ENCODE assay signal across 8 cellular contexts in genomic region chr17:36544049-36544319, GRCh38. TPM values are rescaled to one million over a fixed set of nuclear protein-coding genes. Genes with fewer than 3 reads are reported as not detected.
A peak's percentile ranks its signal among the peaks of the same experiment; 100 is the strongest.
DNase-seq lines count a peak whose midpoint lies in the region; ATAC-seq, FAIRE-seq and TF ChIP-seq lines count a peak whose summit lies in the region.

No MANE protein-coding gene starts in this region.

- no peak for ATAC-seq in stimulated activated memory B cell treated with anti-CD40 and anti-IgM and Interleukin-4, amounts not matched to agents 10 μg/mL and 1 μg/mL and 100 μg/mL, for 72 hours

- peak overlapping the region; percentile 88 for H3K4me3 Mint-ChIP-seq in stimulated activated memory B cell treated with anti-CD40 and anti-IgM and Interleukin-4, amounts not matched to agents 10 μg/mL and 1 μg/mL and 100 μg/mL, for 72 hours

- H3K4me3 ChIP-seq in keratinocyte (ENCODE audit: control insufficient read depth in 2 of 3, extremely low read depth in 1 of 3, insufficient read depth in 2 of 3, low read depth in 1 of 3, low read length in 3 of 3), result peak overlapping the region; percentile 95 to 98 (median 97)

- dilution Hi-C loops in keratinocyte (cut with MboI; ENCODE audit: extremely low pct_ligation_motif_present, low sequenced_read_pairs), result no loop called here

- H4K20me1 ChIP-seq in keratinocyte (ENCODE audit: control insufficient read depth, extremely low read depth, insufficient read depth, low read length), result peaks cover 5% of the 10 kb centered on the region

- DNase-seq in NCI-H146 (lab: John Stamatoyannopoulos, UW), result peak; percentile 77
- no peak for DNase-seq in NCI-H146 treated with DMSO at 0.1 percent for 48 hours (lab: John Stamatoyannopoulos, UW; ENCODE audit: unreplicated experiment)
- peak; percentile 16 for DNase-seq in HEK293T (ENCODE audit: extremely low spot score)
- DNase-seq in OCI-M1 (lab: John Stamatoyannopoulos, UW), result peak; percentile 81
- DNase-seq in T47D (ENCODE audit: low read depth in 1 of 2, low spot score in 1 of 2), result peak; percentile 41 to 79
- no peak for DNase-seq in keratinocyte (ENCODE audit: low read depth, low spot score)
- no peak for DNase-seq in OCI-M2 (lab: John Stamatoyannopoulos, UW; ENCODE audit: unreplicated experiment)

- H3K36me3 ChIP-seq in keratinocyte (ENCODE audit: control insufficient read depth in 2 of 2, extremely low read depth in 1 of 2, insufficient read depth in 2 of 2, low read length in 2 of 2), result peaks cover 2 to 6% of the 10 kb centered on the region in 2 experiments

- H3K79me2 ChIP-seq in keratinocyte (ENCODE audit: control insufficient read depth, insufficient read depth, low read length), result peaks cover 60% of the 10 kb centered on the region

- H3K9me1 ChIP-seq in keratinocyte (ENCODE audit: control insufficient read depth, extremely low read depth, insufficient read depth, low read length), result no peaks in the 10 kb centered on the region

- in situ Hi-C loops in T47D (cut with HindIII; ENCODE audit: low pct_unique_long_range_greater_than_20kb, low sequenced_read_pairs), result no loop called here

- H3K27me3 ChIP-seq in keratinocyte (ENCODE audit: control insufficient read depth, extremely low read depth, insufficient read depth, low read length), result no peaks in the 10 kb centered on the region

- peak overlapping the region; percentile 79 for H3K4me2 ChIP-seq in keratinocyte (ENCODE audit: control insufficient read depth, extremely low read depth, insufficient read depth, low read depth, low read length)

- H3K4me1 ChIP-seq in keratinocyte (ENCODE audit: control insufficient read depth, extremely low read depth, insufficient read depth, low read length), result peaks cover 21% of the 10 kb centered on the region

- POLR2A ChIA-PET in HEK293T (lab: Yijun Ruan, JAX), result interaction anchor here (0.7 to 4.9 kb wide), 9 partner anchors 10 to 612 kb away, joined by 3 to 88 read pairs (median 4); partner anchors contain the start of genes MRM1, MYO19 and PIGW

- CTCF ChIA-PET in HEK293T (lab: Yijun Ruan, JAX), result interaction anchor here (1.2 kb wide), 1 partner anchor 10 kb away, joined by 3 read pairs; the partner anchor contains the start of genes MYO19 and PIGW

- H2AFZ ChIP-seq in keratinocyte (ENCODE audit: control insufficient read depth, low read length), result peak overlapping the region; percentile 85

- TF ChIP-seq CTCF in keratinocyte (optimal IDR thresholded peaks at IDR 0.05 in 1 of 3, IDR thresholded peaks at IDR 0.05 in 1 of 3, conservative IDR thresholded peaks at IDR 0.05 in 1 of 3; ENCODE audit: extremely low read depth in 1 of 3, insufficient read depth in 2 of 3, low read length in 3 of 3), result peak; percentile 1 to 31 (median 11)

- H3K9ac ChIP-seq in keratinocyte (ENCODE audit: control insufficient read depth, extremely low read depth, insufficient read depth, low read length), result peak overlapping the region; percentile 99

- H3K9me3 ChIP-seq in keratinocyte (ENCODE audit: control insufficient read depth, low read depth, low read length), result no peaks in the 10 kb centered on the region

- H3K9me3 Mint-ChIP-seq in stimulated activated memory B cell treated with anti-CD40 and anti-IgM and Interleukin-4, amounts not matched to agents 10 μg/mL and 1 μg/mL and 100 μg/mL, for 72 hours, result no peaks in the 10 kb centered on the region

- H3K27ac ChIP-seq in keratinocyte (ENCODE audit: control insufficient read depth, insufficient read depth, low read length), result peak overlapping the region; percentile 96

- H3K4me1 Mint-ChIP-seq in stimulated activated memory B cell treated with anti-CD40 and anti-IgM and Interleukin-4, amounts not matched to agents 10 μg/mL and 1 μg/mL and 100 μg/mL, for 72 hours, result peaks cover 31% of the 10 kb centered on the region

- no peak for FAIRE-seq in keratinocyte (lab: Jason Lieb, UNC)

- H3K27me3 Mint-ChIP-seq in stimulated activated memory B cell treated with anti-CD40 and anti-IgM and Interleukin-4, amounts not matched to agents 10 μg/mL and 1 μg/mL and 100 μg/mL, for 72 hours, result no peaks in the 10 kb centered on the region

- H3K27ac Mint-ChIP-seq in stimulated activated memory B cell treated with anti-CD40 and anti-IgM and Interleukin-4, amounts not matched to agents 10 μg/mL and 1 μg/mL and 100 μg/mL, for 72 hours, result peak overlapping the region; percentile 98

- peaks cover 6% of the 10 kb centered on the region for H3K36me3 Mint-ChIP-seq in stimulated activated memory B cell treated with anti-CD40 and anti-IgM and Interleukin-4, amounts not matched to agents 10 μg/mL and 1 μg/mL and 100 μg/mL, for 72 hours

TF ChIP-seq in HEK293T, 16 proteins besides CTCF, POLR2A, EP300 and RAD21:
- no peak for TF ChIP-seq NFRKB (IDR thresholded peaks at IDR 0.05)

RNA-seq across cellular contexts. Expression of gene GGNBP2, which starts 0.7 kb away (rescaled TPM):
- polyA plus RNA-seq in keratinocyte, result 73.0 to 95.5 TPM (median 84.9 TPM) in 3 replicates
- 120 TPM for polyA plus RNA-seq in keratinocyte (2011; ENCODE audit: low read depth)
- polyA plus RNA-seq in keratinocyte (2011; cell fraction: cytosol; rRNA removed), result 43.6 and 94.9 TPM in 2 replicates
- polyA plus RNA-seq in keratinocyte (2011; cell fraction: nucleus; rRNA removed), result 182 and 183 TPM in 2 replicates
- 50.2 and 59.5 TPM in 2 replicates for polyA plus RNA-seq in keratinocyte (2012; ENCODE audit: low replicate concordance)
- 73.4 to 90.5 TPM (median 86.5 TPM) in 3 replicates for polyA minus RNA-seq in keratinocyte
- 26.1 TPM for polyA minus RNA-seq in keratinocyte (2011; cell fraction: cytosol; rRNA and poly(A)+ RNA removed)
- 40.0 and 92.5 TPM in 2 replicates for polyA minus RNA-seq in keratinocyte (2011; cell fraction: nucleus; rRNA and poly(A)+ RNA removed)

RNA-seq across cellular contexts. Expression of gene PIGW, which starts 9.2 kb away (rescaled TPM):
- 4.2 to 9.8 TPM (median 7.4 TPM) in 3 replicates for polyA plus RNA-seq in keratinocyte
- 1.9 TPM for polyA plus RNA-seq in keratinocyte (2011; ENCODE audit: low read depth)
- polyA plus RNA-seq in keratinocyte (2011; cell fraction: cytosol; rRNA removed), result 4.0 and 8.0 TPM in 2 replicates
- 6.3 and 8.3 TPM in 2 replicates for polyA plus RNA-seq in keratinocyte (2011; cell fraction: nucleus; rRNA removed)
- 8.0 and 8.4 TPM in 2 replicates for polyA plus RNA-seq in keratinocyte (2012; ENCODE audit: low replicate concordance)
- polyA minus RNA-seq in keratinocyte, result 0.92 to 3.0 TPM (median 2.6 TPM) in 3 replicates
- 3.3 TPM for polyA minus RNA-seq in keratinocyte (2011; cell fraction: cytosol; rRNA and poly(A)+ RNA removed)
- polyA minus RNA-seq in keratinocyte (2011; cell fraction: nucleus; rRNA and poly(A)+ RNA removed), result 1.9 and 3.7 TPM in 2 replicates

RNA-seq across cellular contexts. Expression of gene MYO19, which starts 9.3 kb away (rescaled TPM):
- polyA plus RNA-seq in keratinocyte, result 47.9 to 59.4 TPM (median 49.7 TPM) in 3 replicates
- polyA plus RNA-seq in keratinocyte (2011; ENCODE audit: low read depth), result 20.4 TPM
- polyA plus RNA-seq in keratinocyte (2011; cell fraction: cytosol; rRNA removed), result 26.0 and 26.5 TPM in 2 replicates
- 152 and 177 TPM in 2 replicates for polyA plus RNA-seq in keratinocyte (2011; cell fraction: nucleus; rRNA removed)
- polyA plus RNA-seq in keratinocyte (2012; ENCODE audit: low replicate concordance), result 33.1 and 42.2 TPM in 2 replicates
- polyA minus RNA-seq in keratinocyte, result 72.2 to 162 TPM (median 93.9 TPM) in 3 replicates
- polyA minus RNA-seq in keratinocyte (2011; cell fraction: cytosol; rRNA and poly(A)+ RNA removed), result 38.8 TPM
- polyA minus RNA-seq in keratinocyte (2011; cell fraction: nucleus; rRNA and poly(A)+ RNA removed), result 48.7 and 95.7 TPM in 2 replicates

RNA-seq across cellular contexts. Expression of gene DHRS11, which starts 47.7 kb away (rescaled TPM):
- 11.0 to 14.3 TPM (median 11.4 TPM) in 3 replicates for polyA plus RNA-seq in keratinocyte
- 3.2 TPM for polyA plus RNA-seq in keratinocyte (2011; ENCODE audit: low read depth)
- polyA plus RNA-seq in keratinocyte (2011; cell fraction: cytosol; rRNA removed), result 12.4 and 13.7 TPM in 2 replicates
- 23.6 and 25.8 TPM in 2 replicates for polyA plus RNA-seq in keratinocyte (2011; cell fraction: nucleus; rRNA removed)
- polyA plus RNA-seq in keratinocyte (2012; ENCODE audit: low replicate concordance), result 6.5 and 22.5 TPM in 2 replicates
- polyA minus RNA-seq in keratinocyte, result 8.0 to 17.2 TPM (median 15.3 TPM) in 3 replicates
- polyA minus RNA-seq in keratinocyte (2011; cell fraction: cytosol; rRNA and poly(A)+ RNA removed), result 12.7 TPM
- 4.2 and 5.5 TPM in 2 replicates for polyA minus RNA-seq in keratinocyte (2011; cell fraction: nucleus; rRNA and poly(A)+ RNA removed)

RNA-seq across cellular contexts. Expression of gene MRM1, which starts 57.4 kb away (rescaled TPM):
- 3.7 to 5.4 TPM (median 3.8 TPM) in 3 replicates for polyA plus RNA-seq in keratinocyte
- polyA plus RNA-seq in keratinocyte (2011; ENCODE audit: low read depth), result 0.56 TPM
- polyA plus RNA-seq in keratinocyte (2011; cell fraction: cytosol; rRNA removed), result 2.2 and 3.3 TPM in 2 replicates
- 3.0 and 4.5 TPM in 2 replicates for polyA plus RNA-seq in keratinocyte (2011; cell fraction: nucleus; rRNA removed)
- 2.1 and 5.0 TPM in 2 replicates for polyA plus RNA-seq in keratinocyte (2012; ENCODE audit: low replicate concordance)
- polyA minus RNA-seq in keratinocyte, result 1.4 to 2.0 TPM (median 1.5 TPM) in 3 replicates
- 6.1 TPM for polyA minus RNA-seq in keratinocyte (2011; cell fraction: cytosol; rRNA and poly(A)+ RNA removed)
- polyA minus RNA-seq in keratinocyte (2011; cell fraction: nucleus; rRNA and poly(A)+ RNA removed), result 3.1 and 3.4 TPM in 2 replicates

Comparison
In these comparisons a context has a peak if more than half of its experiments do, and no peak if none do; other contexts are left out.
1. DNase-seq: peak in NCI-H146 (single experiment), HEK293T (single experiment), OCI-M1 (single experiment) and T47D (2 of 2); none in NCI-H146 treated with DMSO at 0.1 percent for 48 hours (single experiment), keratinocyte (single experiment) and OCI-M2 (single experiment).